28 cellular contexts compared by ENCODE assay signal in genomic region chr10:99459217-99459616, GRCh38.
"Had no signal": no experiment of that assay in that cellular context is flagged by ENCODE, and none has a peak within 500 bp of the region (broad histone marks: within the 10 kb centered on the region; RNA-seq: fewer than 3 reads in every experiment).

No MANE protein-coding gene starts in this region.

- H3K27me3 ChIP-seq: colonic mucosa had no signal

- H2AFZ ChIP-seq: hepatocyte had no signal

- H3K9me3 ChIP-seq: colonic mucosa, esophagus muscularis mucosa, esophagus squamous epithelium, gastrocnemius medialis, gastroesophageal sphincter, heart left ventricle, heart right ventricle had no signal

- DNase-seq: colonic mucosa; cortex of kidney; dermis blood vessel endothelial cell; dorsolateral prefrontal cortex; effector CD4-positive, alpha-beta T cell; effector CD8-positive, alpha-beta T cell; effector memory CD4-positive, alpha-beta T cell; effector memory CD8-positive, alpha-beta T cell; endodermal cell; erythroblast; esophagus squamous epithelium; foreskin fibroblast; foreskin keratinocyte; foreskin melanocyte; gastrocnemius medialis; glutamatergic neuron; head of caudate nucleus; heart left ventricle; heart right ventricle had no signal

- H3K27ac ChIP-seq: colonic mucosa, coronary artery, dorsolateral prefrontal cortex, epithelial cell of prostate, esophagus muscularis mucosa, esophagus squamous epithelium, foreskin keratinocyte, gastrocnemius medialis, gastroesophageal sphincter, heart left ventricle, heart right ventricle, hepatocyte had no signal

- H3K36me3 ChIP-seq: colonic mucosa, esophagus muscularis mucosa, esophagus squamous epithelium, gastrocnemius medialis, gastroesophageal sphincter, heart left ventricle, heart right ventricle had no signal

- ATAC-seq: effector memory CD8-positive, alpha-beta T cell; esophagus mucosa; foreskin keratinocyte; gastrocnemius medialis; gastroesophageal sphincter; heart left ventricle; heart right ventricle had no signal

- H3K79me2 ChIP-seq: hepatocyte had no signal

- H3K4me1 ChIP-seq: colonic mucosa, esophagus muscularis mucosa, foreskin keratinocyte, gastrocnemius medialis, gastroesophageal sphincter, heart left ventricle, heart right ventricle had no signal

- H3K4me2 ChIP-seq: hepatocyte had no signal

- FAIRE-seq: endometrium, endothelial cell of umbilical vein, frontal cortex had no signal

- H3K4me3 ChIP-seq: colonic mucosa, coronary artery, dorsolateral prefrontal cortex, esophagus muscularis mucosa, esophagus squamous epithelium, gastrocnemius medialis, gastroesophageal sphincter, heart left ventricle, heart right ventricle, hepatocyte had no signal
